Comparison of ENCODE assay signal across 2 cellular contexts in genomic region chr2:99550368-99550767, GRCh38.
TF ChIP-seq lines count a peak whose summit lies in the region.

No MANE protein-coding gene starts in this region.

TF ChIP-seq in HCT116, 20 proteins besides CTCF, POLR2A, EP300 and RAD21:
- no peak for TF ChIP-seq EGR1 (IDR thresholded peaks at IDR 0.05; ENCODE audit: low read depth)
- TF ChIP-seq ZNF274 (IDR thresholded peaks at IDR 0.05; ENCODE audit: low read depth, low read length) = no peak
- TF ChIP-seq SRF (IDR thresholded peaks at IDR 0.05; ENCODE audit: low read depth) = no peak
- no peak for TF ChIP-seq ZFX (IDR thresholded peaks at IDR 0.05)
- no peak for TF ChIP-seq FOSL1 (IDR thresholded peaks at IDR 0.05; ENCODE audit: low read depth)
- no peak for TF ChIP-seq POLR2AphosphoS5 (IDR thresholded peaks at IDR 0.05; ENCODE audit: low read depth, low read length)
- TF ChIP-seq YY1 (IDR thresholded peaks at IDR 0.05; ENCODE audit: extremely low read depth, insufficient replicate concordance, low read depth, low read length) = no peak
- TF ChIP-seq SP1 (IDR thresholded peaks at IDR 0.05; ENCODE audit: low read depth) = no peak
- no peak for TF ChIP-seq TCF7L2 (IDR thresholded peaks at IDR 0.05; ENCODE audit: borderline replicate concordance, extremely low read depth, insufficient read depth, insufficient read length)
- no peak for TF ChIP-seq SIN3A (IDR thresholded peaks at IDR 0.05; ENCODE audit: low read depth)
- TF ChIP-seq, protein P1, sequence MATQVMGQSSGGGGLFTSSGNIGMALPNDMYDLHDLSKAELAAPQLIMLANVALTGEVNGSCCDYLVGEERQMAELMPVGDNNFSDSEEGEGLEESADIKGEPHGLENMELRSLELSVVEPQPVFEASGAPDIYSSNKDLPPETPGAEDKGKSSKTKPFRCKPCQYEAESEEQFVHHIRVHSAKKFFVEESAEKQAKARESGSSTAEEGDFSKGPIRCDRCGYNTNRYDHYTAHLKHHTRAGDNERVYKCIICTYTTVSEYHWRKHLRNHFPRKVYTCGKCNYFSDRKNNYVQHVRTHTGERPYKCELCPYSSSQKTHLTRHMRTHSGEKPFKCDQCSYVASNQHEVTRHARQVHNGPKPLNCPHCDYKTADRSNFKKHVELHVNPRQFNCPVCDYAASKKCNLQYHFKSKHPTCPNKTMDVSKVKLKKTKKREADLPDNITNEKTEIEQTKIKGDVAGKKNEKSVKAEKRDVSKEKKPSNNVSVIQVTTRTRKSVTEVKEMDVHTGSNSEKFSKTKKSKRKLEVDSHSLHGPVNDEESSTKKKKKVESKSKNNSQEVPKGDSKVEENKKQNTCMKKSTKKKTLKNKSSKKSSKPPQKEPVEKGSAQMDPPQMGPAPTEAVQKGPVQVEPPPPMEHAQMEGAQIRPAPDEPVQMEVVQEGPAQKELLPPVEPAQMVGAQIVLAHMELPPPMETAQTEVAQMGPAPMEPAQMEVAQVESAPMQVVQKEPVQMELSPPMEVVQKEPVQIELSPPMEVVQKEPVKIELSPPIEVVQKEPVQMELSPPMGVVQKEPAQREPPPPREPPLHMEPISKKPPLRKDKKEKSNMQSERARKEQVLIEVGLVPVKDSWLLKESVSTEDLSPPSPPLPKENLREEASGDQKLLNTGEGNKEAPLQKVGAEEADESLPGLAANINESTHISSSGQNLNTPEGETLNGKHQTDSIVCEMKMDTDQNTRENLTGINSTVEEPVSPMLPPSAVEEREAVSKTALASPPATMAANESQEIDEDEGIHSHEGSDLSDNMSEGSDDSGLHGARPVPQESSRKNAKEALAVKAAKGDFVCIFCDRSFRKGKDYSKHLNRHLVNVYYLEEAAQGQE (IDR thresholded peaks at IDR 0.05; ENCODE audit: low read depth) = no peak
- TF ChIP-seq CBX3 (IDR thresholded peaks at IDR 0.05; ENCODE audit: low read depth) = no peak
TF ChIP-seq in HCT116: peak in this region for 0.

TF ChIP-seq in H1, 55 proteins besides CTCF, POLR2A, EP300 and RAD21:
- TF ChIP-seq NANOG (IDR thresholded peaks at IDR 0.05; ENCODE audit: insufficient read depth, low read depth, low read length, poor library complexity, severe bottlenecking) = no peak
- no peak for TF ChIP-seq POLR2AphosphoS5 (IDR thresholded peaks at IDR 0.05; ENCODE audit: low read depth, low read length)
- peak; percentile 28; the same call in 1 of the 2 replicates for TF ChIP-seq USF2 (IDR thresholded peaks at IDR 0.05; ENCODE audit: low read length)
- peak; percentile 30; the same call in 1 of the 2 replicates for TF ChIP-seq CHD2 (IDR thresholded peaks at IDR 0.05; ENCODE audit: low read length)
- TF ChIP-seq, protein P2, sequence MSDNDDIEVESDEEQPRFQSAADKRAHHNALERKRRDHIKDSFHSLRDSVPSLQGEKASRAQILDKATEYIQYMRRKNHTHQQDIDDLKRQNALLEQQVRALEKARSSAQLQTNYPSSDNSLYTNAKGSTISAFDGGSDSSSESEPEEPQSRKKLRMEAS (IDR thresholded peaks at IDR 0.05) = peak; percentile 55; the same call in 1 of the 2 replicates
- no peak for TF ChIP-seq SAP30 (IDR thresholded peaks at IDR 0.05; ENCODE audit: insufficient read depth, insufficient replicate concordance, low read length)
- TF ChIP-seq, protein P3, sequence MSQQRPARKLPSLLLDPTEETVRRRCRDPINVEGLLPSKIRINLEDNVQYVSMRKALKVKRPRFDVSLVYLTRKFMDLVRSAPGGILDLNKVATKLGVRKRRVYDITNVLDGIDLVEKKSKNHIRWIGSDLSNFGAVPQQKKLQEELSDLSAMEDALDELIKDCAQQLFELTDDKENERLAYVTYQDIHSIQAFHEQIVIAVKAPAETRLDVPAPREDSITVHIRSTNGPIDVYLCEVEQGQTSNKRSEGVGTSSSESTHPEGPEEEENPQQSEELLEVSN (IDR thresholded peaks at IDR 0.05) = peak; percentile 41; the same call in 1 of the 2 replicates
- TF ChIP-seq RXRA (IDR thresholded peaks at IDR 0.05; ENCODE audit: insufficient read depth, low read depth, low read length) = no peak
- TF ChIP-seq ATF2 (IDR thresholded peaks at IDR 0.05; ENCODE audit: low read length) = no peak
- no peak for TF ChIP-seq EZH2 (IDR thresholded peaks at IDR 0.05; ENCODE audit: low read depth, low read length, severe bottlenecking)
